Comparison of ENCODE assay signal across 15 cellular contexts in genomic region chr2:240983996-240984498, GRCh38. TPM values are rescaled to one million over a fixed set of nuclear protein-coding genes. Genes with fewer than 3 reads are reported as not detected.
DNase-seq lines count a peak whose midpoint lies in the region; ATAC-seq, FAIRE-seq and TF ChIP-seq lines count a peak whose summit lies in the region.
"Had no signal": no experiment of that assay in that cellular context is flagged by ENCODE, and none has a peak within 500 bp of the region (broad histone marks: within the 10 kb centered on the region; RNA-seq: fewer than 3 reads in every experiment).

No MANE protein-coding gene starts in this region.

- POLR2A ChIA-PET in A673 (lab: Charles Lee; ENCODE audit: low non-redundant PET) (no interaction called here), HCT116 (lab: Charles Lee) (no interaction called here)

- H3K9me2 ChIP-seq in HCT116 (ENCODE audit: insufficient read depth): no peaks in the 10 kb centered on the region

- no TSS peak for BruUV-seq in A673 (replicated peaks; lab: Mats Ljungman, UMichigan)
- BruUV-seq in HCT116 (replicated peaks; lab: Mats Ljungman, UMichigan): no TSS peak

- no peak overlapping the region for H2AFZ ChIP-seq in HCT116 (ENCODE audit: low read depth, low read length, poor library complexity, severe bottlenecking)

- no peak overlapping the region for H3K27ac ChIP-seq in A673 (ENCODE audit: low read depth, low read length, poor library complexity, severe bottlenecking)
- H3K27ac ChIP-seq in HCT116 (ENCODE audit: low read depth, low read length): no peak overlapping the region
- no peak overlapping the region for H3K27ac ChIP-seq in kidney (ENCODE audit: low read depth in 2 of 2, low read length in 2 of 2)
- H3K27ac ChIP-seq: heart right ventricle had no signal

- no peak for FAIRE-seq in kidney (lab: Jason Lieb, UNC)
- FAIRE-seq: H1, HTR-8/SVneo had no signal

- TF ChIP-seq CTCF in A673 (conservative IDR thresholded peaks at IDR 0.05; ENCODE audit: low read depth, low read length) (no peak), HCT116 (IDR thresholded peaks at IDR 0.05 in 2 of 3, conservative IDR thresholded peaks at IDR 0.05 in 1 of 3; ENCODE audit: borderline replicate concordance in 1 of 3, insufficient read depth in 1 of 3, low read depth in 2 of 3, low read length in 2 of 3) (no peak), kidney (IDR thresholded peaks at IDR 0.05; ENCODE audit: borderline replicate concordance, extremely low read depth, insufficient read depth) (no peak)

- no peak for TF ChIP-seq RAD21 in HCT116 (IDR thresholded peaks at IDR 0.05; ENCODE audit: low read depth)

- H3K4me1 ChIP-seq in A673 (ENCODE audit: insufficient read depth, low read length, poor library complexity, severe bottlenecking) (peaks cover 28% of the 10 kb centered on the region), HCT116 (ENCODE audit: control insufficient read depth in 1 of 2, insufficient read depth in 2 of 2, low read length in 2 of 2) (peaks cover 0 to 10% of the 10 kb centered on the region in 2 experiments; a peak in 2 of 4 replicates), kidney (ENCODE audit: control insufficient read depth in 1 of 2, insufficient read depth in 1 of 2, low read depth in 1 of 2, low read length in 2 of 2) (peaks cover 0 to 15% of the 10 kb centered on the region in 2 donors)
- H3K4me1 ChIP-seq: Caco-2 had no signal

- ATAC-seq in HCT116 (no peak), HG03045 (IDR thresholded peaks at IDR 0.05; ENCODE audit: unreplicated experiment) (no peak), GM21576 (IDR thresholded peaks at IDR 0.05; ENCODE audit: unreplicated experiment) (no peak)

- H3K4me2 ChIP-seq in HCT116 (ENCODE audit: low read length): peak overlapping the region; percentile 60

- no peak for TF ChIP-seq POLR2A in HCT116 (IDR thresholded peaks at IDR 0.05; ENCODE audit: borderline replicate concordance, extremely low read depth, insufficient read depth, insufficient read length)

- H3K79me2 ChIP-seq in HCT116 (ENCODE audit: insufficient read depth, low read length): no peaks in the 10 kb centered on the region

- DNase-seq in A673 (ENCODE audit: low spot score): peak; percentile 45
- DNase-seq in HCT116 (ENCODE audit: low read depth, low spot score): no peak
- DNase-seq in kidney: peak; percentile 66
- DNase-seq in posterior vena cava (ENCODE audit: low spot score): peak; percentile 76
- no peak for DNase-seq in AG20443 (ENCODE audit: low spot score)
- DNase-seq in DMS153 (lab: John Stamatoyannopoulos, UW): no peak
- DNase-seq: SHP77 had no signal

- H3K9ac ChIP-seq in HCT116 (ENCODE audit: low read length) (no peak overlapping the region), kidney (ENCODE audit: low read length in 2 of 2) (no peak overlapping the region)

- H3K4me3 ChIP-seq in A673 (ENCODE audit: low read depth, low read length, poor library complexity, severe bottlenecking) (no peak overlapping the region), HCT116 (replicated peaks in 1 of 2; ENCODE audit: low read depth in 1 of 2, low read length in 2 of 2) (no peak overlapping the region; a peak in 1 of 4 replicates), kidney (ENCODE audit: low read length in 2 of 2) (no peak overlapping the region)
- H3K4me3 ChIP-seq: heart right ventricle, lung had no signal

- no peaks in the 10 kb centered on the region for H4K20me1 ChIP-seq in HCT116 (ENCODE audit: insufficient read depth)

- CTCF ChIA-PET in A673 (lab: Charles Lee): interaction anchor here (0.6 to 1.1 kb wide), 4 partner anchors 26 to 652 kb away, joined by 3 to 5 read pairs (median 4); no protein-coding TSS in a partner anchor
- CTCF ChIA-PET in HCT116 (lab: Charles Lee): interaction anchor here (1.2 to 1.5 kb wide), 4 partner anchors 8 to 166 kb away, joined by 3 to 8 read pairs (median 6); partner anchors contain the start of gene PASK

- no peaks in the 10 kb centered on the region for H3K27me3 ChIP-seq in A673 (replicated peaks; ENCODE audit: insufficient read depth, low read depth, low read length, poor library complexity)
- no peaks in the 10 kb centered on the region; the same call in 1 of the 2 replicates for H3K27me3 ChIP-seq in HCT116 (ENCODE audit: insufficient read depth, low read length)
- H3K27me3 ChIP-seq: breast epithelium had no signal

- no peaks in the 10 kb centered on the region for H3K36me3 ChIP-seq in A673 (ENCODE audit: insufficient read depth, low read length, poor library complexity, severe bottlenecking)
- no peaks in the 10 kb centered on the region for H3K36me3 ChIP-seq in HCT116 (ENCODE audit: control insufficient read depth in 1 of 2, insufficient read depth in 2 of 2, low read length in 2 of 2)
- no peaks in the 10 kb centered on the region for H3K36me3 ChIP-seq in kidney (ENCODE audit: control insufficient read depth in 1 of 2, insufficient read depth in 2 of 2, low read length in 2 of 2)
- H3K36me3 ChIP-seq: breast epithelium, heart right ventricle had no signal

- intact Hi-C loops in A673 (cut with micrococcal nuclease; ENCODE audit: unreplicated experiment) (no loop called here), HCT116 (cut with micrococcal nuclease) (no loop called here), kidney (cut with DNase I) (no loop called here), posterior vena cava (cut with DNase I) (no loop called here)

- H3K9me3 ChIP-seq in A673 (ENCODE audit: low read depth, low read length, poor library complexity, severe bottlenecking) (peaks cover 10% of the 10 kb centered on the region), HCT116 (ENCODE audit: control insufficient read depth in 1 of 2, insufficient read depth in 1 of 2, low read depth in 1 of 2, low read length in 2 of 2) (no peaks in the 10 kb centered on the region), kidney (ENCODE audit: control insufficient read depth in 1 of 2, low read length in 2 of 2) (peaks cover 0 to 3% of the 10 kb centered on the region in 2 donors)
- H3K9me3 ChIP-seq: Caco-2 had no signal

- RAD21 ChIA-PET in HCT116 (lab: Charles Lee; ENCODE audit: low non-redundant PET in 1 of 2, low total read pairs in 2 of 2, uncharacterized antibody in 2 of 2, unreplicated experiment in 2 of 2): interaction anchor here in 1 of 2 experiments (1.1 kb wide), 1 partner anchor 69 kb away, joined by 3 read pairs; no protein-coding TSS in a partner anchor

TF ChIP-seq in HCT116, 20 proteins besides CTCF, POLR2A, EP300 and RAD21:
- TF ChIP-seq CEBPB (IDR thresholded peaks at IDR 0.05; ENCODE audit: low read depth): no peak
- TF ChIP-seq CBX3 (IDR thresholded peaks at IDR 0.05; ENCODE audit: low read depth): no peak
- TF ChIP-seq ZBTB33 (IDR thresholded peaks at IDR 0.05; ENCODE audit: extremely low read depth, insufficient replicate concordance, low read length): no peak
- TF ChIP-seq, protein P1, sequence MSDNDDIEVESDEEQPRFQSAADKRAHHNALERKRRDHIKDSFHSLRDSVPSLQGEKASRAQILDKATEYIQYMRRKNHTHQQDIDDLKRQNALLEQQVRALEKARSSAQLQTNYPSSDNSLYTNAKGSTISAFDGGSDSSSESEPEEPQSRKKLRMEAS (IDR thresholded peaks at IDR 0.05): no peak
- TF ChIP-seq JUND (IDR thresholded peaks at IDR 0.05): no peak
- no peak for TF ChIP-seq POLR2AphosphoS5 (IDR thresholded peaks at IDR 0.05; ENCODE audit: low read depth, low read length)
- no peak for TF ChIP-seq EGR1 (IDR thresholded peaks at IDR 0.05; ENCODE audit: low read depth)
- no peak for TF ChIP-seq EZH2phosphoT487 (IDR thresholded peaks at IDR 0.05; ENCODE audit: borderline replicate concordance)
- TF ChIP-seq ELF1 (IDR thresholded peaks at IDR 0.05; ENCODE audit: borderline replicate concordance, low read depth): no peak
- TF ChIP-seq ZNF274 (IDR thresholded peaks at IDR 0.05; ENCODE audit: low read depth, low read length): no peak
- TF ChIP-seq FOSL1 (IDR thresholded peaks at IDR 0.05; ENCODE audit: low read depth): no peak
- no peak for TF ChIP-seq ZFX (IDR thresholded peaks at IDR 0.05)

RNA-seq across cellular contexts. Expression of gene SNED1, which starts 14.4 kb away (rescaled TPM):
- 3.0 and 5.0 TPM in 2 replicates for total RNA-seq in A673 (2021)
- 9.6 TPM for total RNA-seq in HCT116 (2021; ENCODE audit: unreplicated experiment)
- polyA plus RNA-seq in HCT116 (2012): 3.8 and 4.3 TPM in 2 replicates
- 42.1 TPM for total RNA-seq in kidney
- 3.0 TPM for polyA plus RNA-seq in kidney (ENCODE audit: insufficient read depth, low read depth, low replicate concordance)
- total RNA-seq in posterior vena cava: 10 to 100 TPM; 39.7 to 62.7 TPM
- total RNA-seq: Caco-2 had no signal

Comparison
In these comparisons a context has a peak if more than half of its experiments do, and no peak if none do; other contexts are left out.
1. DNase-seq: peak in A673 (single experiment), kidney (single experiment) and posterior vena cava (single experiment); none in HCT116 (single experiment), AG20443 (single experiment) and DMS153 (single experiment).